In the genomic region with DNA sequence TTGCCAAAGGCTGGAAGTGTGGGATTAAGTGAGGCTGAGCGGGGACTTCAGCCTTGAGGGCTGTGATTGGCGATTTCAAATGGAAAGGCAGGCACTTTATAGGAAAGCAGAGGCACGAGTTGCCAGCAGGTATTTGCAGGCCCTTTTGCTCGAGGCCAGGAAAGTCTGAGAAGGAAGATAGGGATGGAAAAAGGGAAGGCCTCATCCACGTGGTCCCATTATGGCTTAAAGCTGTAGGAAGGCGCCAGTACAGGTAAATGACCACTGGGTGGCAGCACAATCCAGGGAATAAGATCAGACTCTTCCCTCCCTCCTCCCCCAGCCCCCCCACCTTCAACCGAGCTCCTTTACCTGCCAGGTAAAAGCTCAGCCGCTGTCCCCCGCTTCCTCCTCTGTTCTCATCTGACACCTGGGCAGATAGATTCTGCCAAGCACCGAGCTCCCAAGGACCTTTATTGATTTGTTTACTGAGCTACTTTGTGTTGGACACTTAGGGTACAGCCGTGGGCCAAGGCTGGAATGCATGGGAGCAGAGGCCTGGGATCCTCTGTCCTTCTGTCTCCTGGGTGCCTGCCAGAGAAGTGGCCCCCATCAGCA, we compare ENCODE assay signal across 8 cellular contexts. TPM values are rescaled to one million over a fixed set of nuclear protein-coding genes. Genes with fewer than 3 reads are reported as not detected.
DNase-seq lines count a peak whose midpoint lies in the region.

No MANE protein-coding gene starts in this region.

- no peak overlapping the region for H3K4me3 ChIP-seq in skeletal muscle satellite cell (ENCODE audit: low read length)

- peaks cover 7% of the 10 kb centered on the region for H3K4me1 ChIP-seq in skeletal muscle satellite cell (ENCODE audit: control insufficient read depth, insufficient read depth, low read length)

- H3K4me2 ChIP-seq in skeletal muscle satellite cell (ENCODE audit: low read length): no peak overlapping the region

- peaks cover 6% of the 10 kb centered on the region for H3K27me3 ChIP-seq in skeletal muscle satellite cell (ENCODE audit: control insufficient read depth, insufficient read depth, low read length)

- peak overlapping the region; percentile 22 for H3K9ac ChIP-seq in skeletal muscle satellite cell (ENCODE audit: low read depth, low read length)

- no peaks in the 10 kb centered on the region for H3K36me3 ChIP-seq in skeletal muscle satellite cell (ENCODE audit: insufficient read depth, low read length)

- H3K9me3 ChIP-seq in skeletal muscle satellite cell (replicated peaks; ENCODE audit: low read length): no peaks in the 10 kb centered on the region

- DNase-seq in G401 (ENCODE audit: low spot score) (peak; percentile 85), HCEC 1CT (peak; percentile 33), NCI-H1092 (lab: John Stamatoyannopoulos, UW) (peak; percentile 53), T-helper 1 cell (peak; percentile 35 to 73 (median 56)), amygdala (lab: John Stamatoyannopoulos, UW) (peak in 48 of 56 donors; percentile 9 to 82 (median 34)), hepatic stellate cell (ENCODE audit: low spot score) (peak; percentile 81), OCI-M2 (lab: John Stamatoyannopoulos, UW; ENCODE audit: unreplicated experiment) (no peak)

- in situ Hi-C loops in G401 (cut with HindIII; ENCODE audit: low sequenced_read_pairs): no loop called here

RNA-seq across cellular contexts. Expression of gene P2RX3, which starts 7.5 kb away (rescaled TPM):
- total RNA-seq in G401 (2014; rRNA removed; shearing (Covaris generic)): 7.1 and 11.4 TPM in 2 replicates
- not detected in 2 replicates for total RNA-seq in skeletal muscle satellite cell (2012; rRNA removed)

RNA-seq across cellular contexts. Expression of gene SSRP1, which starts 10.0 kb away (rescaled TPM):
- total RNA-seq in G401 (2014; rRNA removed; shearing (Covaris generic)): 194 and 208 TPM in 2 replicates
- 74.0 and 75.1 TPM in 2 replicates for total RNA-seq in skeletal muscle satellite cell (2012; rRNA removed)

RNA-seq across cellular contexts. Expression of gene TNKS1BP1, which starts 20.9 kb away (rescaled TPM):
- total RNA-seq in G401 (2014; rRNA removed; shearing (Covaris generic)): 36.0 and 46.3 TPM in 2 replicates
- total RNA-seq in skeletal muscle satellite cell (2012; rRNA removed): 48.2 and 67.3 TPM in 2 replicates

RNA-seq across cellular contexts. Expression of gene PRG3, which starts 35.3 kb away (rescaled TPM):
- total RNA-seq in G401 (2014; rRNA removed; shearing (Covaris generic)): not detected in 2 replicates
- not detected in 2 replicates for total RNA-seq in skeletal muscle satellite cell (2012; rRNA removed)

RNA-seq across cellular contexts. Expression of gene PRG2, which starts 44.8 kb away (rescaled TPM):
- not detected in 2 replicates for total RNA-seq in G401 (2014; rRNA removed; shearing (Covaris generic))
- 0.25 TPM in 1 of 2 replicates, not detected in the other for total RNA-seq in skeletal muscle satellite cell (2012; rRNA removed)
